8 cellular contexts compared by ENCODE assay signal in the genomic region with DNA sequence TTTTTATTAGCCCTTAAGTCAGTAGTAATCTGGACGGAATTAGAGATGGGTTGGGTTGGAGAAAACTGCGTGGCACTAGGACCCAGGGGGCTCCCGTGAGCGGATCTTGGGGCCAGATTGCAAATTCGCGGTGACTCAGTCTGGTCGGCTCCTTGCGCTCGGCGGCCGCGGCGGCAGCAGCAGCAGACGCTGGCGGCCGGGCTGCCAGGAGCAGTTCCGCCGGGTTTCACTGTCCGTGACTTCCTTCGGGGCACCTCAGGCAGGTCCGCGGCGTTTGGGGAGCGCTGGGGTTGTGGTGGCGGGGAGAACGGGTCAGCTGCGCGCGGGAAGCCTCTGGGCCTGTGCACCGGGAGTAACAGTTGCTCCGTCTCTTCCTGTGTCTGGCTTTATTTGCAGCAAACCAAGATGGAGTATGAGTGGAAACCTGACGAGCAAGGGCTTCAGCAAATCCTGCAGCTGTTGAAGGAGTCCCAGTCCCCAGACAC. TPM values are rescaled to one million over a fixed set of nuclear protein-coding genes. Genes with fewer than 3 reads are reported as not detected.
DNase-seq lines count a peak whose midpoint lies in the region; ATAC-seq and TF ChIP-seq lines count a peak whose summit lies in the region.

No MANE protein-coding gene starts in this region.

- TF ChIP-seq CTCF in OCI-LY7 (conservative IDR thresholded peaks at IDR 0.05; ENCODE audit: low read length) (no peak), epithelial cell of proximal tubule (conservative IDR thresholded peaks at IDR 0.05; ENCODE audit: low read depth, low read length) (no peak)

- H3K79me2 ChIP-seq in OCI-LY7 (ENCODE audit: insufficient read depth, low read depth, low read length) = peaks cover 69% of the 10 kb centered on the region

- peaks cover 30% of the 10 kb centered on the region for H4K20me1 ChIP-seq in OCI-LY7 (ENCODE audit: insufficient read depth, low read length)

- BruUV-seq in OCI-LY7 (replicated peaks; lab: Mats Ljungman, UMichigan) = no TSS peak

- H3K4me2 ChIP-seq in OCI-LY7 (ENCODE audit: low read length) = peak overlapping the region; percentile 75

- peaks cover 45% of the 10 kb centered on the region for H3K36me3 ChIP-seq in OCI-LY7 (ENCODE audit: insufficient read depth, low read length)

- peaks cover 39% of the 10 kb centered on the region for H3K4me1 ChIP-seq in OCI-LY7 (ENCODE audit: insufficient read depth, low read length, poor library complexity, severe bottlenecking)

- H3K4me3 ChIP-seq in OCI-LY7 (ENCODE audit: low read depth, low read length, poor library complexity, severe bottlenecking) (peak overlapping the region; percentile 99), epithelial cell of proximal tubule (ENCODE audit: low read depth, low read length) (peak overlapping the region; percentile 76)

- H2AFZ ChIP-seq in OCI-LY7 (ENCODE audit: low read length) = peak overlapping the region; percentile 49

- DNase-seq in D341Med (ENCODE audit: low spot score) = peak; percentile 85
- peak in 75 of 76 experiments; percentile 3 to 87 (median 74) for DNase-seq in HUDEP-2 (lab: John Stamatoyannopoulos, UW; ENCODE audit: unreplicated experiment in 76 of 76)
- peak; percentile 90 for DNase-seq in OCI-LY7 (ENCODE audit: low spot score)
- peak; percentile 80 for DNase-seq in activated T-cell treated with anti-CD3 and anti-CD28 coated beads for 48 hours (ENCODE audit: low read depth)
- DNase-seq in epithelial cell of proximal tubule (ENCODE audit: low read depth) = peak; percentile 47
- peak; percentile 91 for DNase-seq in mucosa of gallbladder (ENCODE audit: low spot score)
- peak; percentile 83 for DNase-seq in stimulated activated CD8-positive, alpha-beta memory T cell treated with anti-CD3 and anti-CD28 coated beads, Interleukin-4, amount 100 ng/mL, for 24 hours (ENCODE audit: low read depth)

- CTCF ChIA-PET in OCI-LY7 (lab: Charles Lee; ENCODE audit: unreplicated experiment) = no interaction called here

- no peaks in the 10 kb centered on the region for H3K9me3 ChIP-seq in OCI-LY7 (ENCODE audit: low read length)

- no peaks in the 10 kb centered on the region for H3K9me2 ChIP-seq in OCI-LY7 (ENCODE audit: insufficient read depth, low read length)

- intact Hi-C loops in OCI-LY7 (cut with micrococcal nuclease; ENCODE audit: unreplicated experiment) = loop anchor here (1.0 to 5.0 kb wide), 2 partner anchors 32 to 541 kb away; a partner anchor contains a TSS

- ATAC-seq in GM21381 (IDR thresholded peaks at IDR 0.05; ENCODE audit: unreplicated experiment) = peak; percentile 77

- peak overlapping the region; percentile 93 for H3K27ac ChIP-seq in OCI-LY7 (ENCODE audit: low read depth, low read length, poor library complexity, severe bottlenecking)

- POLR2A ChIA-PET in OCI-LY7 (lab: Charles Lee) = interaction anchor here (0.7 to 2.7 kb wide), 8 partner anchors 10 to 1260 kb away, joined by 3 to 27 read pairs (median 3); a partner anchor contains a TSS

RNA-seq across cellular contexts. Expression of a gene that starts 31.6 kb away (rescaled TPM):
- total RNA-seq in OCI-LY7 (2014; rRNA removed; shearing (Covaris generic)) = 95.2 and 131 TPM in 2 replicates
- 128 and 132 TPM in 2 replicates for total RNA-seq in OCI-LY7 (2022)
- 68.1 and 128 TPM in 2 replicates for total RNA-seq in epithelial cell of proximal tubule
- total RNA-seq in mucosa of gallbladder = 99.6 TPM

Comparison
In these comparisons a context has a peak if more than half of its experiments do, and no peak if none do; other contexts are left out.
1. Peak in every context shown above with its lines: DNase-seq, ATAC-seq, H3K4me3 ChIP-seq and H3K27ac ChIP-seq.